20 cellular contexts compared by ENCODE assay signal in genomic region chr4:4438891-4439290, GRCh38. TPM values are rescaled to one million over a fixed set of nuclear protein-coding genes. Genes with fewer than 3 reads are reported as not detected.
A peak's percentile ranks its signal among the peaks of the same experiment; 100 is the strongest.
DNase-seq lines count a peak whose midpoint lies in the region; ATAC-seq lines count a peak whose summit lies in the region.
"Had no signal": no experiment of that assay in that cellular context is flagged by ENCODE, and none has a peak within 500 bp of the region (broad histone marks: within the 10 kb centered on the region; RNA-seq: fewer than 3 reads in every experiment).

No MANE protein-coding gene starts in this region.

- POLR2A ChIA-PET in naive thymus-derived CD4-positive, alpha-beta T cell (lab: Charles Lee), result no interaction called here

- no peak overlapping the region for H3K4me3 ChIP-seq in CD4-positive, CD25-positive, alpha-beta regulatory T cell (ENCODE audit: low read depth, low read length)
- peak overlapping the region; percentile 14 for H3K4me3 ChIP-seq in HAP-1
- H3K4me3 ChIP-seq in naive thymus-derived CD4-positive, alpha-beta T cell (ENCODE audit: low read length), result no peak overlapping the region
- H3K4me3 ChIP-seq in right cardiac atrium (ENCODE audit: low read length), result no peak overlapping the region
- H3K4me3 ChIP-seq: BLaER1 treated with 17β-estradiol and CSF1 and Interleukin-3, amounts not matched to agents 10 nM and 100 nM; GM12878 had no signal

- in situ Hi-C loops in HAP-1 (cut with MboI; ENCODE audit: low sequenced_read_pairs), result no loop called here

- no peak for DNase-seq in CD4-positive, CD25-positive, alpha-beta regulatory T cell
- DNase-seq in HAP-1 (ENCODE audit: low spot score in 2 of 2) (no peak), right cardiac atrium (no peak)
- DNase-seq in naive thymus-derived CD4-positive, alpha-beta T cell, result no peak
- DNase-seq: 8988T; ACHN; CD4-positive, alpha-beta memory T cell; CD8-positive, alpha-beta memory T cell; COR-L47; DMS 273 treated with DMSO at 0.1 percent for 48 hours; DMS153; DMS53; DMS79; DND-41; EL; GDM1 had no signal

- no peaks in the 10 kb centered on the region for H3K9me3 Mint-ChIP-seq in CD4-positive, CD25-positive, alpha-beta regulatory T cell
- no peaks in the 10 kb centered on the region for H3K9me3 Mint-ChIP-seq in naive thymus-derived CD4-positive, alpha-beta T cell
- H3K9me3 Mint-ChIP-seq: CD4-positive, alpha-beta memory T cell; CD8-positive, alpha-beta memory T cell had no signal

- intact Hi-C loops in naive thymus-derived CD4-positive, alpha-beta T cell (cut with micrococcal nuclease), result no loop called here
- intact Hi-C loops in right cardiac atrium (cut with DNase I), result no loop called here

- H3K36me3 Mint-ChIP-seq in CD4-positive, CD25-positive, alpha-beta regulatory T cell, result peaks cover 35% of the 10 kb centered on the region
- peaks cover 0 to 41% (median 8%) of the 10 kb centered on the region in 5 donors for H3K36me3 Mint-ChIP-seq in naive thymus-derived CD4-positive, alpha-beta T cell

- H3K4me3 Mint-ChIP-seq in CD4-positive, CD25-positive, alpha-beta regulatory T cell, result no peak overlapping the region
- H3K4me3 Mint-ChIP-seq in naive thymus-derived CD4-positive, alpha-beta T cell, result no peak overlapping the region
- H3K4me3 Mint-ChIP-seq: CD4-positive, alpha-beta memory T cell; CD8-positive, alpha-beta memory T cell had no signal

- H3K4me1 ChIP-seq in CD4-positive, CD25-positive, alpha-beta regulatory T cell (ENCODE audit: control insufficient read depth, insufficient read depth, low read length, poor library complexity, severe bottlenecking), result no peaks in the 10 kb centered on the region
- H3K4me1 ChIP-seq in HAP-1 (peaks cover 22% of the 10 kb centered on the region), right cardiac atrium (ENCODE audit: control insufficient read depth, insufficient read depth, low read length) (no peaks in the 10 kb centered on the region)
- no peaks in the 10 kb centered on the region for H3K4me1 ChIP-seq in naive thymus-derived CD4-positive, alpha-beta T cell (ENCODE audit: control insufficient read depth in 2 of 2, insufficient read depth in 2 of 2, low read length in 2 of 2)
- H3K4me1 ChIP-seq: BLaER1 treated with 17β-estradiol and CSF1 and Interleukin-3, amounts not matched to agents 10 nM and 100 nM had no signal

- no peaks in the 10 kb centered on the region for H3K9me3 ChIP-seq in CD4-positive, CD25-positive, alpha-beta regulatory T cell (ENCODE audit: control insufficient read depth in 2 of 2, low read length in 2 of 2)
- no peaks in the 10 kb centered on the region for H3K9me3 ChIP-seq in HAP-1
- no peaks in the 10 kb centered on the region for H3K9me3 ChIP-seq in naive thymus-derived CD4-positive, alpha-beta T cell (ENCODE audit: control insufficient read depth in 2 of 3, low read length in 3 of 3)
- no peaks in the 10 kb centered on the region for H3K9me3 ChIP-seq in right cardiac atrium (ENCODE audit: control insufficient read depth, low read length)
- H3K9me3 ChIP-seq: BLaER1 treated with 17β-estradiol and CSF1 and Interleukin-3, amounts not matched to agents 10 nM and 100 nM had no signal

- H3K27ac ChIP-seq in CD4-positive, CD25-positive, alpha-beta regulatory T cell (ENCODE audit: insufficient read depth, low read length, poor library complexity, severe bottlenecking), result no peak overlapping the region
- no peak overlapping the region for H3K27ac ChIP-seq in naive thymus-derived CD4-positive, alpha-beta T cell (ENCODE audit: low read depth, low read length)
- no peak overlapping the region for H3K27ac ChIP-seq in right cardiac atrium (ENCODE audit: low read length)
- H3K27ac ChIP-seq: BLaER1 treated with 17β-estradiol and CSF1 and Interleukin-3, amounts not matched to agents 10 nM and 100 nM; C4-2B had no signal

- peaks cover 0 to 7% (median 2%) of the 10 kb centered on the region in 4 donors for H3K4me1 Mint-ChIP-seq in CD4-positive, CD25-positive, alpha-beta regulatory T cell
- H3K4me1 Mint-ChIP-seq in naive thymus-derived CD4-positive, alpha-beta T cell, result no peaks in the 10 kb centered on the region

- H3K27me3 ChIP-seq in CD4-positive, CD25-positive, alpha-beta regulatory T cell (ENCODE audit: control insufficient read depth, insufficient read depth, low read length), result no peaks in the 10 kb centered on the region
- no peaks in the 10 kb centered on the region for H3K27me3 ChIP-seq in HAP-1 (ENCODE audit: low read depth)
- no peaks in the 10 kb centered on the region for H3K27me3 ChIP-seq in naive thymus-derived CD4-positive, alpha-beta T cell (ENCODE audit: control insufficient read depth in 2 of 2, insufficient read depth in 2 of 2, low read length in 2 of 2)
- no peaks in the 10 kb centered on the region for H3K27me3 ChIP-seq in right cardiac atrium (ENCODE audit: control insufficient read depth, insufficient read depth)
- H3K27me3 ChIP-seq: BLaER1 treated with 17β-estradiol and CSF1 and Interleukin-3, amounts not matched to agents 10 nM and 100 nM had no signal

- no peaks in the 10 kb centered on the region for H3K27me3 Mint-ChIP-seq in CD4-positive, CD25-positive, alpha-beta regulatory T cell
- no peaks in the 10 kb centered on the region for H3K27me3 Mint-ChIP-seq in naive thymus-derived CD4-positive, alpha-beta T cell
- H3K27me3 Mint-ChIP-seq: CD4-positive, alpha-beta memory T cell; CD8-positive, alpha-beta memory T cell had no signal

- H3K27ac Mint-ChIP-seq in CD4-positive, CD25-positive, alpha-beta regulatory T cell, result peak overlapping the region in 2 of 3 donors; percentile 3 to 79
- no peak overlapping the region for H3K27ac Mint-ChIP-seq in naive thymus-derived CD4-positive, alpha-beta T cell

- H3K36me3 ChIP-seq in CD4-positive, CD25-positive, alpha-beta regulatory T cell (ENCODE audit: control insufficient read depth, insufficient read depth, low read length), result peaks cover 22% of the 10 kb centered on the region
- H3K36me3 ChIP-seq in HAP-1 (replicated peaks), result peaks cover 16% of the 10 kb centered on the region
- H3K36me3 ChIP-seq in naive thymus-derived CD4-positive, alpha-beta T cell (ENCODE audit: control insufficient read depth in 2 of 3, insufficient read depth in 3 of 3, low read length in 3 of 3), result peaks cover 0 to 16% (median 0%) of the 10 kb centered on the region in 3 experiments

- CTCF ChIA-PET in naive thymus-derived CD4-positive, alpha-beta T cell (lab: Charles Lee), result no interaction called here

- no peak for ATAC-seq in CD4-positive, CD25-positive, alpha-beta regulatory T cell (ENCODE audit: low read depth in 2 of 2)
- ATAC-seq in naive thymus-derived CD4-positive, alpha-beta T cell, result peak; percentile 24
- ATAC-seq in HG02678 (IDR thresholded peaks at IDR 0.05; ENCODE audit: unreplicated experiment), result no peak
- no peak for ATAC-seq in right cardiac atrium
- ATAC-seq: GM12878 had no signal

RNA-seq across cellular contexts. Expression of gene NSG1, which starts 52.0 kb away (rescaled TPM):
- total RNA-seq in CD4-positive, CD25-positive, alpha-beta regulatory T cell, result 0.62 TPM
- polyA plus RNA-seq in CD4-positive, CD25-positive, alpha-beta regulatory T cell, result 1 to 10 TPM; 1.5 to 4.6 (median 2.9) TPM
- total RNA-seq in naive thymus-derived CD4-positive, alpha-beta T cell, result 10 to 100 TPM in 3 of 5 experiments, 1 to 10 TPM in 1, under 1 TPM in 1; 0.90 to 24.5 (median 19.5) TPM
- polyA plus RNA-seq in naive thymus-derived CD4-positive, alpha-beta T cell, result 10 to 100 TPM in 1 of 2 donors, under 1 TPM in 1; 0.53 to 19.7 TPM
- 10 to 100 TPM in 1 of 4 donors, 1 to 10 TPM in 3; 6.2 to 16.2 (median 7.5) TPM for total RNA-seq in right cardiac atrium
- 4.9 TPM for polyA plus RNA-seq in right cardiac atrium

Comparison
In these comparisons a context has a peak if more than half of its experiments do, and no peak if none do; other contexts are left out.
1. H3K27ac Mint-ChIP-seq: peak in CD4-positive, CD25-positive, alpha-beta regulatory T cell (2 of 3); none in naive thymus-derived CD4-positive, alpha-beta T cell (0 of 9).